9 cellular contexts compared by ENCODE assay signal in the genomic region with DNA sequence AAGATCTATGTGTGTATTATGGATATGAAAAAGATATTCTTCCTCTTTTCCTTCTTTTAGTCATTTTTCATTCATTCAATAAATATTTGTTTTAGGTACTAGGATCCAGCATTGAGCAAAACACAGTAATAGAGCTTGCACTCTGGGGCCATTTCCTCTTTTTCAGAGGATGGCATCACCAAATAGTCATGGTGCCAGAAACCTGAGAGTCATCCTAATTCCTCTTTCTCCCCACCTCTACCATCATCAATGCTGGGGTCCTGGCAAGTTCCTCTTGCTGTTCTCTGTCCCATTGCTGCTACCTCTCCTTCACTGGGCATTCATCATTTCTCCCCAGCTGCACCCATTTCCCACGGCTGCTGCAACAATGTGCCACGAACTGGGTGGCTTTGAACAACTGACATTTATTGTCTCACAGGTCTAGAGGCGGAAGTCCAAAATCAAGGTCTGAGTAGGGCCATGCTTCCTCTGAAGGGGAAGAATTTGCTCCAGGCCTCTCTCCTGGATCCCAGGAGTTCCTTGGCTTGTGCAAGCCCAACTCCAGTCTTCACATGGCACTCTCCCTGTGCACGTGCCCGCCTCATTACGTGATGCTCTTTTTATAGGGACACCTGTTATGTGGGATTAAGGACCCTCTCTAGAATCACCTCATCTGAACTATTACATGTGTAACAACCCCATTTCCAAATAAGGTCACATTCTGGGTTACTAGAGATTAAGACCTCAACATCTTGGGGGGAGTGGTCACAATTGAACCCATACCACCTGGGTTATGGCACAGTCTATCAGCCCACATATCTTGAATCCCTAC. TPM values are rescaled to one million over a fixed set of nuclear protein-coding genes. Genes with fewer than 3 reads are reported as not detected.
DNase-seq lines count a peak whose midpoint lies in the region; ATAC-seq, FAIRE-seq and TF ChIP-seq lines count a peak whose summit lies in the region.
"Had no signal": no experiment of that assay in that cellular context is flagged by ENCODE, and none has a peak within 500 bp of the region (broad histone marks: within the 10 kb centered on the region; RNA-seq: fewer than 3 reads in every experiment).

No MANE protein-coding gene starts in this region.

- DNase-seq in astrocyte (ENCODE audit: low read depth) (no peak), pons (ENCODE audit: low spot score) (peak; percentile 61), NCI-H2081 treated with DMSO at 0.1 percent for 48 hours (lab: John Stamatoyannopoulos, UW) (no peak), NCI-H187 (lab: John Stamatoyannopoulos, UW) (no peak), lower leg skin (ENCODE audit: low spot score in 2 of 2) (no peak)
- no peak for DNase-seq in activated T-cell treated with anti-CD3 and anti-CD28 coated beads, Interleukin-2, amount 50 U/mL, for 24 hours
- DNase-seq: DND-41 had no signal

- H3K4me3 Mint-ChIP-seq in astrocyte (ENCODE audit: unreplicated experiment), result no peak overlapping the region
- no peak overlapping the region for H3K4me3 Mint-ChIP-seq in activated T-cell treated with anti-CD3 and anti-CD28 coated beads, Interleukin-2, amount 50 U/mL, for 24 hours

- TF ChIP-seq POLR2A in lower leg skin (IDR thresholded peaks at IDR 0.05), result no peak

- peak; percentile 78 for ATAC-seq in GM19043 (IDR thresholded peaks at IDR 0.05; ENCODE audit: low read depth, unreplicated experiment)
- ATAC-seq in HG03097 (IDR thresholded peaks at IDR 0.05; ENCODE audit: low FRiP score, unreplicated experiment), result peak; percentile 62

- TF ChIP-seq CTCF in astrocyte (IDR thresholded peaks at IDR 0.05; ENCODE audit: insufficient read depth, low read depth, low read length), result no peak
- TF ChIP-seq CTCF in lower leg skin (IDR thresholded peaks at IDR 0.05), result no peak

- peak overlapping the region; percentile 31 for H3K27ac Mint-ChIP-seq in astrocyte (ENCODE audit: unreplicated experiment)
- no peak overlapping the region for H3K27ac Mint-ChIP-seq in activated T-cell treated with anti-CD3 and anti-CD28 coated beads, Interleukin-2, amount 50 U/mL, for 24 hours

- peaks cover 2% of the 10 kb centered on the region for H3K9me3 Mint-ChIP-seq in astrocyte (ENCODE audit: unreplicated experiment)
- no peaks in the 10 kb centered on the region for H3K9me3 Mint-ChIP-seq in activated T-cell treated with anti-CD3 and anti-CD28 coated beads, Interleukin-2, amount 50 U/mL, for 24 hours

- intact Hi-C loops in lower leg skin (cut with DNase I; ENCODE audit: low total_unique reads), result no loop called here

- peak overlapping the region; percentile 12 for H2AFZ ChIP-seq in astrocyte (ENCODE audit: low read depth, low read length)

- peaks cover 14% of the 10 kb centered on the region for H3K4me1 Mint-ChIP-seq in astrocyte (ENCODE audit: low read depth, unreplicated experiment)
- H3K4me1 Mint-ChIP-seq in activated T-cell treated with anti-CD3 and anti-CD28 coated beads, Interleukin-2, amount 50 U/mL, for 24 hours (ENCODE audit: low read depth), result peaks cover 7% of the 10 kb centered on the region

- H3K9me3 ChIP-seq in astrocyte (ENCODE audit: insufficient read depth, low read depth, low read length), result no peaks in the 10 kb centered on the region

- 81 to 84% methylated on average over 6 of the region's 6 CpGs for WGBS in lower leg skin, 2 donors

- peaks cover 3% of the 10 kb centered on the region for H3K27me3 ChIP-seq in astrocyte (ENCODE audit: insufficient read depth, low read length)

- no peaks in the 10 kb centered on the region for H4K20me1 ChIP-seq in astrocyte (ENCODE audit: insufficient read depth, low read length)

- no peak overlapping the region for H3K27ac ChIP-seq in astrocyte (ENCODE audit: low read depth, low read length)

- no peak overlapping the region for H3K4me2 ChIP-seq in astrocyte (ENCODE audit: low read length)

- H3K36me3 Mint-ChIP-seq in astrocyte (ENCODE audit: low read depth, unreplicated experiment), result no peaks in the 10 kb centered on the region
- no peaks in the 10 kb centered on the region for H3K36me3 Mint-ChIP-seq in activated T-cell treated with anti-CD3 and anti-CD28 coated beads, Interleukin-2, amount 50 U/mL, for 24 hours (ENCODE audit: low read depth)

- no peak for FAIRE-seq in astrocyte (lab: Jason Lieb, UNC)

- no peaks in the 10 kb centered on the region for H3K79me2 ChIP-seq in astrocyte (ENCODE audit: insufficient read depth, low read length)

- no peaks in the 10 kb centered on the region for H3K36me3 ChIP-seq in astrocyte (ENCODE audit: insufficient read depth, low read length)

- H3K4me1 ChIP-seq in astrocyte (ENCODE audit: insufficient read depth, low read length), result no peaks in the 10 kb centered on the region

- no peak overlapping the region for H3K9ac ChIP-seq in astrocyte (ENCODE audit: low read length)

- H3K27me3 Mint-ChIP-seq in astrocyte (ENCODE audit: low read depth, unreplicated experiment), result peaks cover 22% of the 10 kb centered on the region
- H3K27me3 Mint-ChIP-seq in activated T-cell treated with anti-CD3 and anti-CD28 coated beads, Interleukin-2, amount 50 U/mL, for 24 hours, result no peaks in the 10 kb centered on the region

- H3K4me3 ChIP-seq in astrocyte (ENCODE audit: insufficient read depth, low read depth, low read length) (no peak overlapping the region), lower leg skin (ENCODE audit: low read depth, poor library complexity, severe bottlenecking) (no peak overlapping the region)

RNA-seq across cellular contexts. Expression of a gene that starts 9.5 kb away (rescaled TPM):
- total RNA-seq in astrocyte (172 and 173 TPM in 2 replicates), lower leg skin (10 to 100 TPM; 60.0 to 93.4 (median 71.7) TPM)
